Comparison of ENCODE assay signal across 1 cellular context in genomic region chr13:89845874-89846273, GRCh38.
TF ChIP-seq lines count a peak whose summit lies in the region.

No MANE protein-coding gene starts in this region.

TF ChIP-seq in K562, 482 proteins besides CTCF, POLR2A, EP300 and RAD21:
- TF ChIP-seq MIER1 (IDR thresholded peaks at IDR 0.05; ENCODE audit: low read depth): no peak
- peak; percentile 50; the same call in 1 of the 2 replicates for TF ChIP-seq IRF2 (CRISPR knock-in tag; IDR thresholded peaks at IDR 0.05)
- TF ChIP-seq ZNF551 (CRISPR knock-in tag; IDR thresholded peaks at IDR 0.05): 0 out of 2 replicates have a peak, but pooled peaks have one; percentile 6
- no peak for TF ChIP-seq ZNF507 (tag; conservative IDR thresholded peaks at IDR 0.05)
- no peak for TF ChIP-seq IRF1 (CRISPR knock-in tag; IDR thresholded peaks at IDR 0.05; ENCODE audit: borderline replicate concordance)
- TF ChIP-seq PHF8 (IDR thresholded peaks at IDR 0.05; ENCODE audit: borderline replicate concordance, low read length): 0 out of 2 replicates have a peak, but pooled peaks have one; percentile 33
- peak; percentile 21 for TF ChIP-seq KAT2B (IDR thresholded peaks at IDR 0.05; ENCODE audit: low read depth, low read length)
- 0 out of 2 replicates have a peak, but pooled peaks have one; percentile 59 for TF ChIP-seq MCM5 (IDR thresholded peaks at IDR 0.05; ENCODE audit: low read depth)
TF ChIP-seq in K562: peak in this region for 5.
